Comparison of ENCODE assay signal across 12 cellular contexts in the genomic region with DNA sequence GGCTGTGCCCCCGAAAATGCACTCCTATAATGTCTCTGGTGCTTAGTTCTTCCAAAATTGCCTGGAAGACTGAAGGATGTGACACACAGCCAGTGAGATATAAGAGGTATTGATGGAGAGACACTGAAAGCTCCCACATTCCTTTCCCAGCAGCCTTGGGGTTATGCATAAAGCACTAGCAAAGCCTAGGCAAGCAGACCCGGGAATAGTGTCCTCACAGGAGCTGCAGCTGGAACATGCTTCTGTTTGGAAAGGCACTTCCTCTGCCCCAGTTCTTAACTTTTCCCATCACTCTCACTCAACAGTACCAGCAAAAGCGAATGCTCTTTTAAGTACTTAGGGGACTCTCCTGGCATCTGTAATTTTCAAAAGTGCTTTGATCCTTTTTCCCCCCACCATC.
"Had no signal": no experiment of that assay in that cellular context is flagged by ENCODE, and none has a peak within 500 bp of the region (broad histone marks: within the 10 kb centered on the region; RNA-seq: fewer than 3 reads in every experiment).

No MANE protein-coding gene starts in this region.

- H3K27me3 ChIP-seq: ascending aorta, esophagus muscularis mucosa, foreskin keratinocyte, tibial nerve had no signal

- H3K4me1 Mint-ChIP-seq: neural crest cell; stimulated activated memory B cell treated with anti-CD40 and anti-IgM and Interleukin-4, amounts not matched to agents 10 μg/mL and 1 μg/mL and 100 μg/mL, for 72 hours had no signal

- H3K36me3 ChIP-seq: ascending aorta, esophagus muscularis mucosa, tibial nerve had no signal

- H3K27ac ChIP-seq: ascending aorta, esophagus muscularis mucosa, foreskin keratinocyte, parathyroid adenoma, skin epidermis had no signal

- H3K4me3 ChIP-seq: ascending aorta, esophagus muscularis mucosa, skin epidermis, tibial nerve had no signal

- H3K9me3 ChIP-seq: ascending aorta, esophagus muscularis mucosa had no signal

- H3K27ac Mint-ChIP-seq: activated CD8-positive, alpha-beta T cell treated with anti-CD3 and anti-CD28 coated beads for 36 hours; activated T-cell treated with anti-CD3 and anti-CD28 coated beads, Interleukin-2, amount 50 U/mL, for 72 hours; stimulated activated memory B cell treated with anti-CD40 and anti-IgM and Interleukin-4, amounts not matched to agents 10 μg/mL and 1 μg/mL and 100 μg/mL, for 72 hours had no signal

- ATAC-seq: activated CD8-positive, alpha-beta T cell treated with anti-CD3 and anti-CD28 coated beads for 36 hours; activated T-cell treated with anti-CD3 and anti-CD28 coated beads, Interleukin-2, amount 50 U/mL, for 72 hours; foreskin keratinocyte; stimulated activated memory B cell treated with anti-CD40 and anti-IgM and Interleukin-4, amounts not matched to agents 10 μg/mL and 1 μg/mL and 100 μg/mL, for 72 hours had no signal

- H3K9ac ChIP-seq: parathyroid adenoma had no signal

- DNase-seq: activated CD8-positive, alpha-beta memory T cell treated with anti-CD3 and anti-CD28 coated beads, Interleukin-2, amount 50 U/mL, for 4 hours; activated CD8-positive, alpha-beta T cell treated with anti-CD3 and anti-CD28 coated beads for 36 hours; activated T-cell treated with anti-CD3 and anti-CD28 coated beads, Interleukin-2, amount 50 U/mL, for 72 hours; foreskin keratinocyte; T-helper 9 cell had no signal

- H3K4me3 Mint-ChIP-seq: activated CD8-positive, alpha-beta T cell treated with anti-CD3 and anti-CD28 coated beads for 36 hours; activated T-cell treated with anti-CD3 and anti-CD28 coated beads, Interleukin-2, amount 50 U/mL, for 72 hours; neural crest cell; stimulated activated memory B cell treated with anti-CD40 and anti-IgM and Interleukin-4, amounts not matched to agents 10 μg/mL and 1 μg/mL and 100 μg/mL, for 72 hours had no signal

- H3K4me1 ChIP-seq: ascending aorta, foreskin keratinocyte, parathyroid adenoma had no signal
